ENCODE assay signal across 9 cellular contexts in the genomic region with DNA sequence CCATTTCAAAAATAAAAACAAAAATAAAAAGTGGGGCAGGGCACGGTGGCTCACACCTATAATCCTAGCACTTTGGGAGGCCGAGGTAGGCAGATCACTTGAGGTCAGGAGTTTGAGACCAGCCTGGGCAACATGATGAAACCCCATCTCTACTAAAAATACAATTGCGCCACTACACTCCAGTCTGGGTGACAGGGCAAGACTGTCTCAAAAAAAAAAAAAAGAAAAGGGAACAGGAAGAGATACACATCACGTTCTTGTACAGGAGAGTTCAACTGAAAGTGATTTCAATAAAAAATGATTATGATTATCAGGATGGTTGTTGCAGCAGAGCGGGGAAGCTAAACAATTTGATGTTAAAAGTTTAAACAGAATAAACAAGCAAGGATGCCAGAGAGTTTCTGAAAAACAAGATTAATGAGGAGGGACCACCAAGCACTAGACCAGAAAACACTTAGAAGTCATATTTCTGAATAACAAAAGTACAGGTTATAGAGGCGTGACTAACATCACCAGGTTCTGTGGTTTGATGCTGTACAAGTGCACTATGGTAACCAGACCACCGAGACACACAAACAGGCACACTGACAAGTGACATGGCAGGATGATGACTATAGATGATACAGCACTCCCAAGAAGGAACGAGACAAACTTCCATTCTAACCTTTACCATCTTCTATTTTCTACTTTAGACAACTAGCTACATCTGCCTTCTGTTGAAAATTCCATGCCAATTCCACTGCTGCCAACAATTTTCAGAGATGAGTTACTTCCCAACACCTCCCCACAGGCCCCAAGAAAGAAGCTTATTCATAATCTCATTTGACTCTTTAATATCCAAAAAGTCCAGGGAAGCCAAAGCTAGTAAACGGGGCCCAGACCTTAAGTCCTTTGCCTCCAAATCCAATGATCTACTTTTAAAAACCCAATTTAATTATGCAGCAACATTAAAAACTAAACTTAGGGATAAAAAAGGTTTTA. TPM values are rescaled to one million over a fixed set of nuclear protein-coding genes. Genes with fewer than 3 reads are reported as not detected.
DNase-seq lines count a peak whose midpoint lies in the region; ATAC-seq and TF ChIP-seq lines count a peak whose summit lies in the region.
"Had no signal": no experiment of that assay in that cellular context is flagged by ENCODE, and none has a peak within 500 bp of the region (broad histone marks: within the 10 kb centered on the region; RNA-seq: fewer than 3 reads in every experiment).

No MANE protein-coding gene starts in this region.

- no peak overlapping the region for H2BK5ac ChIP-seq in mesendoderm (ENCODE audit: low read length)

- no peaks in the 10 kb centered on the region for H3K9me3 Mint-ChIP-seq in T-helper 2 cell treated with Interferon-gamma antibody and Interleukin-4, amounts not matched to agents 5 μg/mL and 100 μg/mL, for 36 hours

- H3K4me3 ChIP-seq in fibroblast of the aortic adventitia (ENCODE audit: low read depth, low read length) (no peak overlapping the region), upper lobe of right lung (no peak overlapping the region), mesendoderm (ENCODE audit: low read length) (no peak overlapping the region)

- peak; percentile 9 for DNase-seq in stimulated activated naive CD4-positive, alpha-beta T cell treated with Interleukin-2 at 50 U/mL for 16 hours (lab: John Stamatoyannopoulos, UW)
- no peak for DNase-seq in stimulated activated naive CD4-positive, alpha-beta T cell (lab: John Stamatoyannopoulos, UW)
- DNase-seq in T-helper 2 cell treated with Interferon-gamma antibody and Interleukin-4, amounts not matched to agents 5 μg/mL and 100 μg/mL, for 36 hours (ENCODE audit: low spot score) = peak; percentile 15
- DNase-seq in fibroblast of the aortic adventitia (ENCODE audit: low read depth) (peak; percentile 35), upper lobe of right lung (no peak), GM19240 (ENCODE audit: insufficient read length, low spot score) (no peak), mesendoderm (no peak)
- DNase-seq: NCI-H510A treated with DMSO at 0.1 percent for 48 hours had no signal

- H3K56ac ChIP-seq in mesendoderm (ENCODE audit: low read length) = no peak overlapping the region

- no peak overlapping the region for H2AK5ac ChIP-seq in mesendoderm (ENCODE audit: low read length)

- H3K4ac ChIP-seq in mesendoderm (ENCODE audit: low read depth, low read length) = no peak overlapping the region

- peaks cover 20% of the 10 kb centered on the region for H3K4me1 Mint-ChIP-seq in T-helper 2 cell treated with Interferon-gamma antibody and Interleukin-4, amounts not matched to agents 5 μg/mL and 100 μg/mL, for 36 hours (ENCODE audit: low read depth)

- H2BK15ac ChIP-seq in mesendoderm (replicated peaks; ENCODE audit: low read depth) = no peak overlapping the region

- no peak overlapping the region for H2BK120ac ChIP-seq in mesendoderm (ENCODE audit: low read depth, low read length)

- peak overlapping the region; percentile 71 for H3K27ac Mint-ChIP-seq in T-helper 2 cell treated with Interferon-gamma antibody and Interleukin-4, amounts not matched to agents 5 μg/mL and 100 μg/mL, for 36 hours

- H3K4me1 ChIP-seq in upper lobe of right lung (no peaks in the 10 kb centered on the region), mesendoderm (ENCODE audit: control insufficient read depth, low read depth, low read length) (no peaks in the 10 kb centered on the region)

- H3K18ac ChIP-seq in mesendoderm (ENCODE audit: low read length) = no peak overlapping the region

- peak overlapping the region; percentile 8 for H3K27ac ChIP-seq in upper lobe of right lung
- no peak overlapping the region for H3K27ac ChIP-seq in mesendoderm (ENCODE audit: low read depth, low read length)

- no peak overlapping the region for H3K4me2 ChIP-seq in mesendoderm (ENCODE audit: low read length)

- no peak overlapping the region for H3K23ac ChIP-seq in mesendoderm (ENCODE audit: low read length)

- H3K36me3 ChIP-seq in upper lobe of right lung (peaks cover 99% of the 10 kb centered on the region), mesendoderm (ENCODE audit: control insufficient read depth, insufficient read depth, low read length) (peaks cover 11% of the 10 kb centered on the region)

- H3K9ac ChIP-seq in mesendoderm (ENCODE audit: low read length) = no peak overlapping the region

- no peak overlapping the region for H4K5ac ChIP-seq in mesendoderm (ENCODE audit: low read length)

- no peaks in the 10 kb centered on the region for H3K27me3 Mint-ChIP-seq in T-helper 2 cell treated with Interferon-gamma antibody and Interleukin-4, amounts not matched to agents 5 μg/mL and 100 μg/mL, for 36 hours (ENCODE audit: low read depth)

- H3K4me3 Mint-ChIP-seq in T-helper 2 cell treated with Interferon-gamma antibody and Interleukin-4, amounts not matched to agents 5 μg/mL and 100 μg/mL, for 36 hours = no peak overlapping the region

- H3K27me3 ChIP-seq in upper lobe of right lung (no peaks in the 10 kb centered on the region), mesendoderm (ENCODE audit: insufficient read depth, low read length, poor library complexity) (no peaks in the 10 kb centered on the region)

- intact Hi-C loops in upper lobe of right lung (cut with DNase I) = no loop called here

- ATAC-seq in upper lobe of right lung (peak; percentile 76), GM19455 (IDR thresholded peaks at IDR 0.05; ENCODE audit: unreplicated experiment) (no peak)

- H3K79me2 ChIP-seq in mesendoderm (ENCODE audit: control insufficient read depth, insufficient read depth, low read length) = peaks cover 7% of the 10 kb centered on the region

- WGBS in mesendoderm (ENCODE audit: extremely low coverage, insufficient coverage, low lambda C conversion rate) = no CpG with 5 or more reads among the region's 9 CpGs

- peaks cover 70% of the 10 kb centered on the region for H3K36me3 Mint-ChIP-seq in T-helper 2 cell treated with Interferon-gamma antibody and Interleukin-4, amounts not matched to agents 5 μg/mL and 100 μg/mL, for 36 hours (ENCODE audit: low read depth)

- H3K9me3 ChIP-seq in upper lobe of right lung = no peaks in the 10 kb centered on the region

- no peak for TF ChIP-seq CTCF in fibroblast of the aortic adventitia (IDR thresholded peaks at IDR 0.05; ENCODE audit: insufficient read depth, low read length)
- no peak for TF ChIP-seq CTCF in upper lobe of right lung (IDR thresholded peaks at IDR 0.05)

- peaks cover 11% of the 10 kb centered on the region for H3K79me1 ChIP-seq in mesendoderm (ENCODE audit: low read length)

- H4K8ac ChIP-seq in mesendoderm (ENCODE audit: low read depth, low read length) = no peak overlapping the region

RNA-seq across cellular contexts. Expression of a gene that starts 11.8 kb away (rescaled TPM):
- total RNA-seq in fibroblast of the aortic adventitia (ENCODE audit: low replicate concordance) = 66.9 and 117 TPM in 2 replicates
- total RNA-seq in upper lobe of right lung = 43.4 TPM
- 52.3 TPM for polyA plus RNA-seq in mesendoderm (2013, experiment 1 of 2)
- polyA plus RNA-seq in mesendoderm (2013, experiment 2 of 2) = 52.5 TPM

Comparison
In these comparisons a context has a peak if more than half of its experiments do, and no peak if none do; other contexts are left out.
1. DNase-seq: peak in stimulated activated naive CD4-positive, alpha-beta T cell treated with Interleukin-2 at 50 U/mL for 16 hours (single experiment), T-helper 2 cell treated with Interferon-gamma antibody and Interleukin-4, amounts not matched to agents 5 μg/mL and 100 μg/mL, for 36 hours (single experiment) and fibroblast of the aortic adventitia (single experiment); none in stimulated activated naive CD4-positive, alpha-beta T cell (0 of 6), upper lobe of right lung (single experiment), GM19240 (single experiment) and mesendoderm (single experiment).